Comparison of ENCODE assay signal across 9 cellular contexts in genomic region chr1:232978091-232978634, GRCh38. TPM values are rescaled to one million over a fixed set of nuclear protein-coding genes. Genes with fewer than 3 reads are reported as not detected.
A peak's percentile ranks its signal among the peaks of the same experiment; 100 is the strongest.
DNase-seq lines count a peak whose midpoint lies in the region; ATAC-seq and TF ChIP-seq lines count a peak whose summit lies in the region.
"Had no signal": no experiment of that assay in that cellular context is flagged by ENCODE, and none has a peak within 500 bp of the region (broad histone marks: within the 10 kb centered on the region; RNA-seq: fewer than 3 reads in every experiment).

No MANE protein-coding gene starts in this region.

- peaks cover 24% of the 10 kb centered on the region for H3K4me1 Mint-ChIP-seq in activated T-helper 2 cell treated with anti-CD3 and anti-CD28 coated beads, Interferon-gamma antibody, Interleukin-2, Interleukin-4, amounts not matched to agents 10 μg/mL and 5 μg/mL and 100 μg/mL, durations not matched to agents 14 hours and 24 hours and 36 hours (ENCODE audit: low read depth)
- H3K4me1 Mint-ChIP-seq in mesothelial cell of epicardium: peaks cover 24% of the 10 kb centered on the region

- H3K9ac ChIP-seq in DND-41 (ENCODE audit: low read depth, low read length): no peak overlapping the region

- 37 to 43% methylated on average over 8 of the region's 8 CpGs for WGBS in lower leg skin, 2 donors

- H3K27ac Mint-ChIP-seq in activated T-helper 2 cell treated with anti-CD3 and anti-CD28 coated beads, Interferon-gamma antibody, Interleukin-2, Interleukin-4, amounts not matched to agents 10 μg/mL and 5 μg/mL and 100 μg/mL, durations not matched to agents 14 hours and 24 hours and 36 hours: peak overlapping the region; percentile 50
- peak overlapping the region; percentile 40 for H3K27ac Mint-ChIP-seq in mesothelial cell of epicardium

- TF ChIP-seq CTCF in DND-41 (IDR thresholded peaks at IDR 0.05; ENCODE audit: borderline replicate concordance, extremely low read depth, low read length, poor library complexity, severe bottlenecking): no peak
- no peak for TF ChIP-seq CTCF in mesothelial cell of epicardium (IDR thresholded peaks at IDR 0.05; ENCODE audit: unreplicated experiment)
- no peak for TF ChIP-seq CTCF in lower leg skin (IDR thresholded peaks at IDR 0.05)

- H3K4me3 ChIP-seq in DND-41 (ENCODE audit: low read depth in 1 of 2, low read length in 2 of 2): no peak overlapping the region
- no peak overlapping the region for H3K4me3 ChIP-seq in lower leg skin (ENCODE audit: low read depth, poor library complexity, severe bottlenecking)

- intact Hi-C loops in activated T-helper 2 cell treated with anti-CD3 and anti-CD28 coated beads, Interferon-gamma antibody, Interleukin-2, Interleukin-4, amounts not matched to agents 10 μg/mL and 5 μg/mL and 100 μg/mL, durations not matched to agents 14 hours and 24 hours and 36 hours (cut with micrococcal nuclease): no loop called here
- intact Hi-C loops in lower leg skin (cut with DNase I; ENCODE audit: low total_unique reads): no loop called here

- no peak for TF ChIP-seq POLR2A in lower leg skin (IDR thresholded peaks at IDR 0.05)

- no peak for ATAC-seq in DND-41 (ENCODE audit: insufficient read depth, low read depth)
- peak; percentile 66 for ATAC-seq in GM21447 (IDR thresholded peaks at IDR 0.05; ENCODE audit: unreplicated experiment)
- no peak for ATAC-seq in HG03342 (IDR thresholded peaks at IDR 0.05; ENCODE audit: unreplicated experiment)

- H3K9me3 ChIP-seq in DND-41 (ENCODE audit: insufficient read depth, low read length, severe bottlenecking): peaks cover 9% of the 10 kb centered on the region

- H3K4me2 ChIP-seq in DND-41 (ENCODE audit: insufficient read depth, low read length): no peak overlapping the region

- DNase-seq in DND-41 (no peak), mesothelial cell of epicardium (ENCODE audit: low spot score in 2 of 2, unreplicated experiment in 2 of 2) (no peak), DMS79 (lab: John Stamatoyannopoulos, UW) (no peak), NCI-H2107 (lab: John Stamatoyannopoulos, UW) (no peak), lower leg skin (ENCODE audit: low spot score in 2 of 2) (no peak)
- DNase-seq in activated T-helper 2 cell treated with anti-CD3 and anti-CD28 coated beads, Interferon-gamma antibody, Interleukin-2, Interleukin-4, amounts not matched to agents 10 μg/mL and 5 μg/mL and 100 μg/mL, durations not matched to agents 14 hours and 24 hours and 36 hours (ENCODE audit: low spot score): no peak
- DNase-seq: brain microvascular endothelial cell had no signal

- H3K36me3 ChIP-seq in DND-41 (ENCODE audit: insufficient read depth, low read length): peaks cover 62% of the 10 kb centered on the region
- H3K36me3 ChIP-seq: brain microvascular endothelial cell had no signal

- H2AFZ ChIP-seq in DND-41 (ENCODE audit: low read depth, low read length): no peak overlapping the region

- H4K20me1 ChIP-seq in DND-41 (ENCODE audit: insufficient read depth, low read length): no peaks in the 10 kb centered on the region

- no peaks in the 10 kb centered on the region for H3K27me3 ChIP-seq in DND-41 (ENCODE audit: insufficient read depth, low read length, poor library complexity)
- H3K27me3 ChIP-seq: brain microvascular endothelial cell had no signal

- H3K27ac ChIP-seq in DND-41 (ENCODE audit: low read length): peak overlapping the region; percentile 7; the same call in 1 of the 2 replicates
- H3K27ac ChIP-seq: brain microvascular endothelial cell had no signal

- H3K9me3 Mint-ChIP-seq in activated T-helper 2 cell treated with anti-CD3 and anti-CD28 coated beads, Interferon-gamma antibody, Interleukin-2, Interleukin-4, amounts not matched to agents 10 μg/mL and 5 μg/mL and 100 μg/mL, durations not matched to agents 14 hours and 24 hours and 36 hours: peaks cover 14% of the 10 kb centered on the region
- H3K9me3 Mint-ChIP-seq in mesothelial cell of epicardium: peaks cover 19% of the 10 kb centered on the region

- no peaks in the 10 kb centered on the region for H3K4me1 ChIP-seq in DND-41 (ENCODE audit: insufficient read depth, low read length)

- H3K4me3 Mint-ChIP-seq in activated T-helper 2 cell treated with anti-CD3 and anti-CD28 coated beads, Interferon-gamma antibody, Interleukin-2, Interleukin-4, amounts not matched to agents 10 μg/mL and 5 μg/mL and 100 μg/mL, durations not matched to agents 14 hours and 24 hours and 36 hours (ENCODE audit: low read depth): no peak overlapping the region
- H3K4me3 Mint-ChIP-seq in mesothelial cell of epicardium: no peak overlapping the region

- peaks cover 47% of the 10 kb centered on the region for H3K36me3 Mint-ChIP-seq in activated T-helper 2 cell treated with anti-CD3 and anti-CD28 coated beads, Interferon-gamma antibody, Interleukin-2, Interleukin-4, amounts not matched to agents 10 μg/mL and 5 μg/mL and 100 μg/mL, durations not matched to agents 14 hours and 24 hours and 36 hours (ENCODE audit: low read depth)
- peaks cover 43% of the 10 kb centered on the region for H3K36me3 Mint-ChIP-seq in mesothelial cell of epicardium

- H3K79me2 ChIP-seq in DND-41 (ENCODE audit: insufficient read depth, low read length): no peaks in the 10 kb centered on the region

- H3K27me3 Mint-ChIP-seq in activated T-helper 2 cell treated with anti-CD3 and anti-CD28 coated beads, Interferon-gamma antibody, Interleukin-2, Interleukin-4, amounts not matched to agents 10 μg/mL and 5 μg/mL and 100 μg/mL, durations not matched to agents 14 hours and 24 hours and 36 hours (ENCODE audit: low read depth): no peaks in the 10 kb centered on the region
- no peaks in the 10 kb centered on the region for H3K27me3 Mint-ChIP-seq in mesothelial cell of epicardium (ENCODE audit: low read depth)

RNA-seq across cellular contexts. Expression of gene NTPCR, which starts 27.8 kb away (rescaled TPM):
- 34.6 and 38.1 TPM in 2 replicates for total RNA-seq in activated T-helper 2 cell treated with anti-CD3 and anti-CD28 coated beads, Interferon-gamma antibody, Interleukin-2, Interleukin-4, amounts not matched to agents 10 μg/mL and 5 μg/mL and 100 μg/mL, durations not matched to agents 14 hours and 24 hours and 36 hours
- total RNA-seq in mesothelial cell of epicardium (55.2 to 59.1 TPM (median 55.8 TPM) in 3 replicates), lower leg skin (10 to 100 TPM; 17.8 to 28.5 (median 21.8) TPM)
